Comparison of ENCODE assay signal across 8 cellular contexts in genomic region chr16:29809031-29809747, GRCh38. TPM values are rescaled to one million over a fixed set of nuclear protein-coding genes. Genes with fewer than 3 reads are reported as not detected.
DNase-seq lines count a peak whose midpoint lies in the region; ATAC-seq, FAIRE-seq and TF ChIP-seq lines count a peak whose summit lies in the region.

No MANE protein-coding gene starts in this region.

- H3K27ac ChIP-seq in Peyer's patch, result peak overlapping the region; percentile 85 to 98 (median 90)
- no peak overlapping the region for H3K27ac ChIP-seq in endothelial cell of umbilical vein (ENCODE audit: insufficient read depth, low read depth, low read length)
- H3K27ac ChIP-seq in rectal smooth muscle tissue (ENCODE audit: low read depth, low read length), result peak overlapping the region; percentile 82

- no peak for TF ChIP-seq POLR2A in Peyer's patch (IDR thresholded peaks at IDR 0.05)
- peak; percentile 19 for TF ChIP-seq POLR2A in endothelial cell of umbilical vein (IDR thresholded peaks at IDR 0.05; ENCODE audit: low read depth, low read length)
- TF ChIP-seq POLR2A in GM18505 (IDR thresholded peaks at IDR 0.05; ENCODE audit: borderline replicate concordance, extremely low read depth, insufficient read depth, insufficient read length), result no peak

- intact Hi-C loops in endothelial cell of umbilical vein (cut with micrococcal nuclease), result loop anchor here (5.0 kb wide), 2 partner anchors 107 to 163 kb away; partner anchors contain the start of gene TAOK2

- CTCF ChIA-PET in endothelial cell of umbilical vein (lab: Charles Lee), result interaction anchor here (0.7 to 4.0 kb wide), 8 partner anchors 7 to 223 kb away, joined by 3 to 163 read pairs (median 14); partner anchors contain the start of genes PAGR1 and TAOK2

- TF ChIP-seq CTCF in GM06990 (IDR thresholded peaks at IDR 0.05; ENCODE audit: insufficient read depth, low read length, poor library complexity, severe bottlenecking) (no peak), Peyer's patch (IDR thresholded peaks at IDR 0.05) (no peak), endothelial cell of umbilical vein (IDR thresholded peaks at IDR 0.05; ENCODE audit: extremely low read depth in 1 of 2, insufficient read depth in 1 of 2, low read depth in 1 of 2, low read length in 2 of 2) (no peak)

- ATAC-seq in HG03095 (IDR thresholded peaks at IDR 0.05; ENCODE audit: unreplicated experiment) (no peak), GM18505 (IDR thresholded peaks at IDR 0.05; ENCODE audit: unreplicated experiment) (no peak)

- H4K20me1 ChIP-seq in endothelial cell of umbilical vein (replicated peaks; ENCODE audit: control insufficient read depth, extremely low read depth, insufficient read depth, low read length), result no peaks in the 10 kb centered on the region

- dilution Hi-C loops in endothelial cell of umbilical vein (cut with MboI; ENCODE audit: extremely low pct_ligation_motif_present, low sequenced_read_pairs), result loop anchor here (10.0 kb wide), 1 partner anchor 186 kb away; the partner anchor contains the start of genes HIRIP3 and INO80E

- H3K9ac ChIP-seq in endothelial cell of umbilical vein (replicated peaks; ENCODE audit: extremely low read depth, insufficient read depth, low read length) (no peak overlapping the region), rectal smooth muscle tissue (ENCODE audit: low read length) (no peak overlapping the region)

- peak overlapping the region; percentile 71 for H3K4me2 ChIP-seq in endothelial cell of umbilical vein (ENCODE audit: insufficient read depth, low read length)

- H3K4me1 ChIP-seq in Peyer's patch, result peaks cover 4 to 62% (median 34%) of the 10 kb centered on the region in 4 donors
- H3K4me1 ChIP-seq in endothelial cell of umbilical vein (ENCODE audit: control insufficient read depth, extremely low read depth, insufficient read depth, low read length), result peaks cover 46% of the 10 kb centered on the region
- H3K4me1 ChIP-seq in rectal smooth muscle tissue (ENCODE audit: control insufficient read depth, insufficient read depth, low read length), result peaks cover 33% of the 10 kb centered on the region

- H3K9me3 ChIP-seq in Peyer's patch (no peaks in the 10 kb centered on the region), endothelial cell of umbilical vein (replicated peaks; ENCODE audit: control insufficient read depth, insufficient read depth, low read length) (no peaks in the 10 kb centered on the region)

- no peak overlapping the region for H2AFZ ChIP-seq in endothelial cell of umbilical vein (ENCODE audit: low read depth, low read length)

- H3K27me3 ChIP-seq in GM06990 (replicated peaks; ENCODE audit: control insufficient read depth, insufficient read depth, low read length), result no peaks in the 10 kb centered on the region
- no peaks in the 10 kb centered on the region for H3K27me3 ChIP-seq in Peyer's patch
- H3K27me3 ChIP-seq in endothelial cell of umbilical vein (ENCODE audit: control insufficient read depth in 2 of 2, insufficient read depth in 2 of 2, low read length in 2 of 2), result no peaks in the 10 kb centered on the region
- no peaks in the 10 kb centered on the region for H3K27me3 ChIP-seq in rectal smooth muscle tissue (ENCODE audit: control insufficient read depth, insufficient read depth, low read length)

- in situ Hi-C loops in KBM-7 (cut with MboI; ENCODE audit: low pct_unique_long_range_greater_than_20kb, low sequenced_read_pairs), result no loop called here

- DNase-seq in GM06990 (ENCODE audit: extremely low read depth, insufficient read length) (no peak), Peyer's patch (no peak), endothelial cell of umbilical vein (ENCODE audit: low read depth, low spot score) (no peak), KBM-7 (no peak), GF-D8 (lab: John Stamatoyannopoulos, UW) (no peak)

- BruUV-seq in endothelial cell of umbilical vein (replicated peaks; lab: Mats Ljungman, UMichigan), result no TSS peak

- H3K36me3 ChIP-seq in GM06990 (ENCODE audit: control insufficient read depth, insufficient read depth, low read length) (peaks cover 15% of the 10 kb centered on the region), Peyer's patch (peaks cover 0 to 15% (median 0%) of the 10 kb centered on the region in 3 donors), endothelial cell of umbilical vein (ENCODE audit: control insufficient read depth in 2 of 2, extremely low read depth in 1 of 2, insufficient read depth in 2 of 2, low read length in 2 of 2) (peaks cover 0 to 14% of the 10 kb centered on the region in 2 experiments), rectal smooth muscle tissue (ENCODE audit: control insufficient read depth, insufficient read depth, low read length) (peaks cover 11% of the 10 kb centered on the region)

- POLR2A ChIA-PET in endothelial cell of umbilical vein (lab: Charles Lee), result no interaction called here

- H3K4me3 ChIP-seq in GM06990 (replicated peaks; ENCODE audit: low read depth, low read length) (peak overlapping the region; percentile 86), Peyer's patch (peak overlapping the region in 2 of 4 donors; percentile 63 to 76), endothelial cell of umbilical vein (replicated peaks in 1 of 3; ENCODE audit: insufficient read depth in 1 of 3, low read depth in 1 of 3, low read length in 3 of 3) (no peak overlapping the region), rectal smooth muscle tissue (ENCODE audit: low read length) (peak overlapping the region; percentile 58)

- H3K9me1 ChIP-seq in endothelial cell of umbilical vein (replicated peaks; ENCODE audit: control insufficient read depth, extremely low read depth, insufficient read depth, low read length), result no peaks in the 10 kb centered on the region

- no peak for FAIRE-seq in endothelial cell of umbilical vein (lab: Jason Lieb, UNC)

- peaks cover 29% of the 10 kb centered on the region for H3K79me2 ChIP-seq in endothelial cell of umbilical vein (ENCODE audit: control insufficient read depth, insufficient read depth, low read length)

TF ChIP-seq in endothelial cell of umbilical vein, 7 proteins besides CTCF, POLR2A, EP300 and RAD21 (continues in another document):
- TF ChIP-seq MYC (IDR thresholded peaks at IDR 0.05; ENCODE audit: low read depth, low read length) (no peak), EZH2 (IDR thresholded peaks at IDR 0.05; ENCODE audit: borderline replicate concordance, low read depth, low read length, severe bottlenecking) (no peak), JUN (IDR thresholded peaks at IDR 0.05; ENCODE audit: borderline replicate concordance, insufficient read depth, insufficient read length, low read depth) (no peak)

RNA-seq across cellular contexts. Expression of gene PRRT2, which starts 2.8 kb away (rescaled TPM):
- total RNA-seq in Peyer's patch (1 to 10 TPM in 2 of 4 donors, under 1 TPM in 1, not detected in 1; 0.95 to 3.3 (median 2.5) TPM), endothelial cell of umbilical vein (2.3 and 3.3 TPM in 2 replicates)
- polyA plus RNA-seq in endothelial cell of umbilical vein, result 3.3 and 3.4 TPM in 2 replicates
- 0.41 and 0.66 TPM in 2 replicates for polyA plus RNA-seq in endothelial cell of umbilical vein (2011; cell fraction: cytosol; rRNA removed)
- 18.1 and 20.0 TPM in 2 replicates for polyA plus RNA-seq in endothelial cell of umbilical vein (2011; cell fraction: nucleus; rRNA removed)
- polyA plus RNA-seq in endothelial cell of umbilical vein (2012), result 1.0 and 1.4 TPM in 2 replicates
- polyA minus RNA-seq in endothelial cell of umbilical vein, result 1.1 and 1.9 TPM in 2 replicates
- not detected for polyA minus RNA-seq in endothelial cell of umbilical vein (2011; cell fraction: cytosol; rRNA and poly(A)+ RNA removed)
- 2.9 and 3.8 TPM in 2 replicates for polyA minus RNA-seq in endothelial cell of umbilical vein (2011; cell fraction: nucleus; rRNA and poly(A)+ RNA removed)

RNA-seq across cellular contexts. Expression of gene MAZ, which starts 2.9 kb away (rescaled TPM):
- 100 to 1,000 TPM; 124 to 208 (median 135) TPM for total RNA-seq in Peyer's patch
- total RNA-seq in endothelial cell of umbilical vein, result 311 TPM in 2 replicates
- polyA plus RNA-seq in endothelial cell of umbilical vein, result 165 and 212 TPM in 2 replicates
- polyA plus RNA-seq in endothelial cell of umbilical vein (2011; cell fraction: cytosol; rRNA removed), result 204 and 249 TPM in 2 replicates
- polyA plus RNA-seq in endothelial cell of umbilical vein (2011; cell fraction: nucleus; rRNA removed), result 129 and 147 TPM in 2 replicates
- 303 and 323 TPM in 2 replicates for polyA plus RNA-seq in endothelial cell of umbilical vein (2012)
- polyA minus RNA-seq in endothelial cell of umbilical vein, result 291 and 342 TPM in 2 replicates
- 395 TPM for polyA minus RNA-seq in endothelial cell of umbilical vein (2011; cell fraction: cytosol; rRNA and poly(A)+ RNA removed)
- polyA minus RNA-seq in endothelial cell of umbilical vein (2011; cell fraction: nucleus; rRNA and poly(A)+ RNA removed), result 51.4 and 56.6 TPM in 2 replicates

RNA-seq across cellular contexts. Expression of gene PAGR1, which starts 6.8 kb away (rescaled TPM):
- total RNA-seq in Peyer's patch (10 to 100 TPM; 39.5 to 50.3 (median 48.3) TPM), endothelial cell of umbilical vein (24.2 and 26.3 TPM in 2 replicates)
- polyA plus RNA-seq in endothelial cell of umbilical vein, result 13.0 and 15.9 TPM in 2 replicates
- 16.6 and 17.6 TPM in 2 replicates for polyA plus RNA-seq in endothelial cell of umbilical vein (2011; cell fraction: cytosol; rRNA removed)
- polyA plus RNA-seq in endothelial cell of umbilical vein (2011; cell fraction: nucleus; rRNA removed), result 18.8 and 20.0 TPM in 2 replicates
- polyA plus RNA-seq in endothelial cell of umbilical vein (2012), result 18.5 and 20.4 TPM in 2 replicates
- polyA minus RNA-seq in endothelial cell of umbilical vein, result 3.8 and 4.2 TPM in 2 replicates
- polyA minus RNA-seq in endothelial cell of umbilical vein (2011; cell fraction: cytosol; rRNA and poly(A)+ RNA removed), result 16.0 TPM
- polyA minus RNA-seq in endothelial cell of umbilical vein (2011; cell fraction: nucleus; rRNA and poly(A)+ RNA removed), result 4.1 and 5.2 TPM in 2 replicates

RNA-seq across cellular contexts. Expression of gene MVP, which starts 11.1 kb away (rescaled TPM):
- total RNA-seq in Peyer's patch (100 to 1,000 TPM; 222 to 709 (median 645) TPM), endothelial cell of umbilical vein (116 and 118 TPM in 2 replicates)
- polyA plus RNA-seq in endothelial cell of umbilical vein, result 47.0 and 49.8 TPM in 2 replicates
- polyA plus RNA-seq in endothelial cell of umbilical vein (2011; cell fraction: cytosol; rRNA removed), result 45.7 and 48.2 TPM in 2 replicates
- polyA plus RNA-seq in endothelial cell of umbilical vein (2011; cell fraction: nucleus; rRNA removed), result 118 and 126 TPM in 2 replicates
- 154 and 197 TPM in 2 replicates for polyA plus RNA-seq in endothelial cell of umbilical vein (2012)
- polyA minus RNA-seq in endothelial cell of umbilical vein, result 123 and 214 TPM in 2 replicates
- 47.5 TPM for polyA minus RNA-seq in endothelial cell of umbilical vein (2011; cell fraction: cytosol; rRNA and poly(A)+ RNA removed)
- 42.1 and 68.7 TPM in 2 replicates for polyA minus RNA-seq in endothelial cell of umbilical vein (2011; cell fraction: nucleus; rRNA and poly(A)+ RNA removed)

RNA-seq across cellular contexts. Expression of gene KIF22, which starts 18.6 kb away (rescaled TPM):
- total RNA-seq in Peyer's patch, result 100 to 1,000 TPM in 2 of 4 donors, 10 to 100 TPM in 2; 31.9 to 157 (median 72.8) TPM
- 82.3 and 90.0 TPM in 2 replicates for total RNA-seq in endothelial cell of umbilical vein
- 67.3 and 67.9 TPM in 2 replicates for polyA plus RNA-seq in endothelial cell of umbilical vein
- 68.7 and 72.0 TPM in 2 replicates for polyA plus RNA-seq in endothelial cell of umbilical vein (2011; cell fraction: cytosol; rRNA removed)
- polyA plus RNA-seq in endothelial cell of umbilical vein (2011; cell fraction: nucleus; rRNA removed), result 198 and 265 TPM in 2 replicates
- polyA plus RNA-seq in endothelial cell of umbilical vein (2012), result 27.8 and 49.7 TPM in 2 replicates
- 71.8 and 80.2 TPM in 2 replicates for polyA minus RNA-seq in endothelial cell of umbilical vein
- polyA minus RNA-seq in endothelial cell of umbilical vein (2011; cell fraction: cytosol; rRNA and poly(A)+ RNA removed), result 95.7 TPM
- polyA minus RNA-seq in endothelial cell of umbilical vein (2011; cell fraction: nucleus; rRNA and poly(A)+ RNA removed), result 55.3 and 92.1 TPM in 2 replicates

Comparison
In these comparisons a context has a peak if more than half of its experiments do, and no peak if none do; other contexts are left out.
1. H3K4me3 ChIP-seq: peak in GM06990 (single experiment) and rectal smooth muscle tissue (single experiment); none in endothelial cell of umbilical vein (0 of 3).